17 cellular contexts compared by ENCODE assay signal in genomic region chr6:56758120-56758519, GRCh38.
A peak's percentile ranks its signal among the peaks of the same experiment; 100 is the strongest.
DNase-seq lines count a peak whose midpoint lies in the region; ATAC-seq and TF ChIP-seq lines count a peak whose summit lies in the region.
"Had no signal": no experiment of that assay in that cellular context is flagged by ENCODE, and none has a peak within 500 bp of the region (broad histone marks: within the 10 kb centered on the region; RNA-seq: fewer than 3 reads in every experiment).

No MANE protein-coding gene starts in this region.

- H3K9me3 ChIP-seq in HUES48 (ENCODE audit: control insufficient read depth, insufficient read depth, low read length): no peaks in the 10 kb centered on the region
- H3K9me3 ChIP-seq: neutrophil had no signal

- DNase-seq in Caki2 (ENCODE audit: low read depth) (peak; percentile 70), inferior parietal cortex (ENCODE audit: extremely low spot score) (no peak)
- DNase-seq: activated CD4-positive, CD25-positive, alpha-beta regulatory T cell; activated CD8-positive, alpha-beta memory T cell treated with anti-CD3 and anti-CD28 coated beads, Interleukin-2, amount 50 U/mL, for 4 hours; activated naive CD4-positive, alpha-beta T cell treated with anti-CD3 and anti-CD28 coated beads, Interleukin-2, amount 50 U/mL, for 16 hours; DMS153; NCI-H1694 had no signal

- H3K4me1 Mint-ChIP-seq in nephron: peaks cover 32% of the 10 kb centered on the region
- H3K4me1 Mint-ChIP-seq: stimulated activated effector memory CD8-positive, alpha-beta T cell treated with anti-CD3 and anti-CD28 coated beads, Interleukin-12 subunit alpha, Interleukin-12 subunit beta, amount 100 ng/mL, for 72 hours had no signal

- H3K4me1 ChIP-seq in HUES48 (ENCODE audit: control insufficient read depth, insufficient read depth, low read length): peaks cover 72% of the 10 kb centered on the region

- in situ Hi-C loops in Caki2 (cut with HindIII; ENCODE audit: low pct_unique_long_range_greater_than_20kb, low sequenced_read_pairs): no loop called here

- H3K27me3 ChIP-seq in HUES48 (ENCODE audit: control insufficient read depth, insufficient read depth, low read length): no peaks in the 10 kb centered on the region
- H3K27me3 ChIP-seq: neutrophil had no signal

- peak overlapping the region; percentile 53 to 72 (median 57) for H3K27ac Mint-ChIP-seq in nephron
- H3K27ac Mint-ChIP-seq: stimulated activated effector memory CD8-positive, alpha-beta T cell treated with anti-CD3 and anti-CD28 coated beads, Interleukin-12 subunit alpha, Interleukin-12 subunit beta, amount 100 ng/mL, for 72 hours had no signal

- H3K36me3 ChIP-seq in HUES48 (ENCODE audit: control insufficient read depth, insufficient read depth, low read length): no peaks in the 10 kb centered on the region
- H3K36me3 ChIP-seq: neutrophil had no signal

- no peaks in the 10 kb centered on the region for H3K9me3 Mint-ChIP-seq in nephron
- H3K9me3 Mint-ChIP-seq: stimulated activated effector memory CD8-positive, alpha-beta T cell treated with anti-CD3 and anti-CD28 coated beads, Interleukin-12 subunit alpha, Interleukin-12 subunit beta, amount 100 ng/mL, for 72 hours had no signal

- no peak for TF ChIP-seq CTCF in nephron (IDR thresholded peaks at IDR 0.05; ENCODE audit: unreplicated experiment in 3 of 3)

- H3K27ac ChIP-seq in HUES48 (ENCODE audit: low read depth, low read length) (peak overlapping the region; percentile 56), cingulate gyrus (ENCODE audit: low read depth, low read length) (peak overlapping the region; percentile 62)
- H3K27ac ChIP-seq: neutrophil, RWPE1 had no signal

- no peaks in the 10 kb centered on the region for H3K27me3 Mint-ChIP-seq in nephron (ENCODE audit: low read depth)

- no peak overlapping the region for H3K4me3 Mint-ChIP-seq in nephron
- H3K4me3 Mint-ChIP-seq: stimulated activated effector memory CD8-positive, alpha-beta T cell treated with anti-CD3 and anti-CD28 coated beads, Interleukin-12 subunit alpha, Interleukin-12 subunit beta, amount 100 ng/mL, for 72 hours had no signal

- H3K9ac ChIP-seq in HUES48 (ENCODE audit: low read depth, low read length): no peak overlapping the region

- no peaks in the 10 kb centered on the region for H3K36me3 Mint-ChIP-seq in nephron (ENCODE audit: low read depth)
- H3K36me3 Mint-ChIP-seq: stimulated activated effector memory CD8-positive, alpha-beta T cell treated with anti-CD3 and anti-CD28 coated beads, Interleukin-12 subunit alpha, Interleukin-12 subunit beta, amount 100 ng/mL, for 72 hours had no signal

- no peak overlapping the region for H3K4me3 ChIP-seq in HUES48 (ENCODE audit: low read depth, low read length)
- H3K4me3 ChIP-seq: skin epidermis had no signal

- ATAC-seq in HG03025 (IDR thresholded peaks at IDR 0.05; ENCODE audit: low FRiP score, unreplicated experiment) (no peak), GM18867 (IDR thresholded peaks at IDR 0.05; ENCODE audit: unreplicated experiment) (no peak)
- ATAC-seq in activated CD4-positive, CD25-positive, alpha-beta regulatory T cell treated with anti-CD3 and anti-CD28 coated beads, Interleukin-2, amount 50 U/mL, for 24 hours: no peak
- ATAC-seq: stimulated activated effector memory CD8-positive, alpha-beta T cell treated with anti-CD3 and anti-CD28 coated beads, Interleukin-12 subunit alpha, Interleukin-12 subunit beta, amount 100 ng/mL, for 72 hours had no signal
